ENCODE assay signal across 1 cellular context in genomic region chr3:179604336-179605078, GRCh38.
A peak's percentile ranks its signal among the peaks of the same experiment; 100 is the strongest.
TF ChIP-seq lines count a peak whose summit lies in the region.

Gene MRPL47 (minus strand): TSS chr3:179604638. CDS start chr3:179604624, 14 bp downstream.
Gene NDUFB5 (plus strand): TSS chr3:179604794. CDS start chr3:179604816, 22 bp downstream.

TF ChIP-seq in HepG2, 621 proteins besides CTCF, POLR2A, EP300 and RAD21 (continued from another document and continues in another):
- no peak for TF ChIP-seq ZNF609 (CRISPR knock-in tag; IDR thresholded peaks at IDR 0.05; ENCODE audit: borderline replicate concordance)
- TF ChIP-seq THAP8 (CRISPR knock-in tag; IDR thresholded peaks at IDR 0.05; ENCODE audit: borderline replicate concordance), result no peak
- TF ChIP-seq ZBED4 (CRISPR knock-in tag; IDR thresholded peaks at IDR 0.05; ENCODE audit: borderline replicate concordance), result no peak
- TF ChIP-seq CSRNP2 (CRISPR knock-in tag; conservative IDR thresholded peaks at IDR 0.05; ENCODE audit: low read depth), result no peak
- TF ChIP-seq MED8 (CRISPR knock-in tag; IDR thresholded peaks at IDR 0.05; ENCODE audit: insufficient replicate concordance), result peak; percentile 79
- TF ChIP-seq ZNF589 (CRISPR knock-in tag; conservative IDR thresholded peaks at IDR 0.05), result no peak
- peak; percentile 72; the same call in 1 of the 2 replicates for TF ChIP-seq NR0B2 (CRISPR knock-in tag; IDR thresholded peaks at IDR 0.05)
- peak; percentile 79; the same call in 1 of the 2 replicates for TF ChIP-seq ZFP91 (CRISPR knock-in tag; IDR thresholded peaks at IDR 0.05; ENCODE audit: borderline replicate concordance)
- no peak for TF ChIP-seq AKAP8 (CRISPR knock-in tag; IDR thresholded peaks at IDR 0.05)
- no peak for TF ChIP-seq RFXAP (CRISPR knock-in tag; IDR thresholded peaks at IDR 0.05; ENCODE audit: borderline replicate concordance)
- 0 out of 2 replicates have a peak, but pooled peaks have one; percentile 65 for TF ChIP-seq HOXA5 (CRISPR knock-in tag; IDR thresholded peaks at IDR 0.05)
- peak; percentile 57; the same call in 1 of the 2 replicates for TF ChIP-seq HDAC2 (CRISPR knock-in tag; IDR thresholded peaks at IDR 0.05)
- no peak; the same call in 1 of the 2 replicates for TF ChIP-seq NCOR1 (IDR thresholded peaks at IDR 0.05; ENCODE audit: borderline replicate concordance, low read length)
- peak; percentile 86 for TF ChIP-seq TAF1 (CRISPR knock-in tag; IDR thresholded peaks at IDR 0.05)
- no peak for TF ChIP-seq SKI (IDR thresholded peaks at IDR 0.05; ENCODE audit: partially characterized antibody)
- no peak for TF ChIP-seq ARID3A (IDR thresholded peaks at IDR 0.05; ENCODE audit: low read depth, low read length)
- TF ChIP-seq SUZ12 (IDR thresholded peaks at IDR 0.05; ENCODE audit: low read depth, low read length), result no peak
- TF ChIP-seq ZSCAN29 (CRISPR knock-in tag; conservative IDR thresholded peaks at IDR 0.05), result no peak
- no peak for TF ChIP-seq SATB2 (CRISPR knock-in tag; IDR thresholded peaks at IDR 0.05)
- TF ChIP-seq PHF8 (CRISPR knock-in tag; IDR thresholded peaks at IDR 0.05), result peak; percentile 92
- no peak for TF ChIP-seq NFE2 (CRISPR knock-in tag; IDR thresholded peaks at IDR 0.05)
- peak; percentile 52; the same call in 1 of the 2 replicates for TF ChIP-seq YEATS4 (CRISPR knock-in tag; IDR thresholded peaks at IDR 0.05; ENCODE audit: borderline replicate concordance)
- TF ChIP-seq REPIN1 (CRISPR knock-in tag; IDR thresholded peaks at IDR 0.05; ENCODE audit: borderline replicate concordance, low read depth), result 0 out of 2 replicates have a peak, but pooled peaks have one; percentile 40
- TF ChIP-seq SIX4 (CRISPR knock-in tag; IDR thresholded peaks at IDR 0.05), result no peak
- peak; percentile 94 for TF ChIP-seq ZNF501 (CRISPR knock-in tag; IDR thresholded peaks at IDR 0.05)
- no peak for TF ChIP-seq MLLT10 (CRISPR knock-in tag; IDR thresholded peaks at IDR 0.05)
- TF ChIP-seq ZNF12 (CRISPR knock-in tag; IDR thresholded peaks at IDR 0.05), result no peak
- peak; percentile 74; the same call in 1 of the 2 replicates for TF ChIP-seq SALL1 (CRISPR knock-in tag; IDR thresholded peaks at IDR 0.05)
- no peak for TF ChIP-seq PAWR (CRISPR knock-in tag; IDR thresholded peaks at IDR 0.05; ENCODE audit: borderline replicate concordance)
- TF ChIP-seq RBM39 (IDR thresholded peaks at IDR 0.05; ENCODE audit: low read depth, low read length, poor library complexity, severe bottlenecking), result peak; percentile 63
- TF ChIP-seq ZNF761 (CRISPR knock-in tag; conservative IDR thresholded peaks at IDR 0.05), result no peak
- peak; percentile 75 for TF ChIP-seq GMEB2 (CRISPR knock-in tag; IDR thresholded peaks at IDR 0.05; ENCODE audit: low read depth)
- 0 out of 2 replicates have a peak, but pooled peaks have one; percentile 53 for TF ChIP-seq ZNF224 (CRISPR knock-in tag; IDR thresholded peaks at IDR 0.05)
- no peak; the same call in 1 of the 2 replicates for TF ChIP-seq GZF1 (CRISPR knock-in tag; IDR thresholded peaks at IDR 0.05)
- 0 out of 2 replicates have a peak, but pooled peaks have one; percentile 26 for TF ChIP-seq E2F5 (CRISPR knock-in tag; conservative IDR thresholded peaks at IDR 0.05)
- no peak for TF ChIP-seq USF2 (IDR thresholded peaks at IDR 0.05; ENCODE audit: low read depth, low read length)
- TF ChIP-seq USF2 (CRISPR knock-in tag; IDR thresholded peaks at IDR 0.05; ENCODE audit: borderline replicate concordance), result no peak
- TF ChIP-seq BCL6 (CRISPR knock-in tag; IDR thresholded peaks at IDR 0.05), result no peak
- no peak for TF ChIP-seq STAG1 (CRISPR knock-in tag; IDR thresholded peaks at IDR 0.05)
- TF ChIP-seq ZNF83 (CRISPR knock-in tag; IDR thresholded peaks at IDR 0.05; ENCODE audit: borderline replicate concordance), result no peak
- TF ChIP-seq ZNF556 (CRISPR knock-in tag; IDR thresholded peaks at IDR 0.05; ENCODE audit: borderline replicate concordance), result peak; percentile 55; the same call in 1 of the 2 replicates
- TF ChIP-seq RAD51 (IDR thresholded peaks at IDR 0.05; ENCODE audit: borderline replicate concordance), result no peak
